8 cellular contexts compared by ENCODE assay signal in the genomic region with DNA sequence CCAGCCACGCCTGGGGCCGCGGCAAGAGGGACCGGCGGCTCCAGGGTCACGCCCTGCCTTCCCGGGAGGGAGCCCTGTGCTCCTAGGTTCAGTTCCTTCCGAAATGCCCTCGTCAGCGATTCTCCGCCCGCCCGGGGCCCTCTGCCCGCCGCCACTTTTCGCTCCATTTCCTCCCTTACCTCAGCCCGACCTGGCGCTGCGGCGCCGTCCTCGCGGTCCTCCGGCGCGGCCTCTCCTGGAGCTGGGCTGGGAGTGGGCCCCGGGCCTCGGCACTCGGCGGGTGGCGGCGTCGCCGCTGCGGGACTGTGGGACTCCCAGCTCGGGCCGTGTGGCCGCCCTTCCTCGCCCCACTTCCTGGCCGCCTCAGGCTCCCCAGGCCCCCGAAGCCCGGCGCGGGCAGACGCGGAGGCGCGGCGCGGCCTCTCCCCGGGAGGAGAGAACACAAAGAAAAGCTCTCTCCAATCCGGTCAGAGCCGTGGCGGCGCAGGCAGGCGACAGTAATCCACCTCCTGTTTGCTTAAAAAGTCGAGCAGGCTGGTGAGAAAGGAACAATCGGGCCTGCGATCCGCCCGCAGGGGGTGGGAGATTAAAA. TPM values are rescaled to one million over a fixed set of nuclear protein-coding genes. Genes with fewer than 3 reads are reported as not detected.
DNase-seq lines count a peak whose midpoint lies in the region; ATAC-seq, FAIRE-seq and TF ChIP-seq lines count a peak whose summit lies in the region.

No MANE protein-coding gene starts in this region.

- H3K27ac ChIP-seq in A549: peak overlapping the region; percentile 94 to 98
- H3K27ac ChIP-seq in HCT116 (ENCODE audit: low read depth, low read length): peak overlapping the region; percentile 99
- peak overlapping the region; percentile 92 for H3K27ac ChIP-seq in HepG2 (ENCODE audit: extremely low read length, insufficient read depth, low read length)
- H3K27ac ChIP-seq in testis: peak overlapping the region; percentile 93 to 97

- BruUV-seq in HCT116 (replicated peaks; lab: Mats Ljungman, UMichigan): no TSS peak
- BruUV-seq in HepG2 (replicated peaks; lab: Mats Ljungman, UMichigan): TSS peak; percentile 63

- no peak for TF ChIP-seq POLR2A in A549 (IDR thresholded peaks at IDR 0.05; ENCODE audit: low read length)
- TF ChIP-seq POLR2A in HCT116 (IDR thresholded peaks at IDR 0.05; ENCODE audit: borderline replicate concordance, extremely low read depth, insufficient read depth, insufficient read length): no peak
- TF ChIP-seq POLR2A in HepG2 (IDR thresholded peaks at IDR 0.05; ENCODE audit: insufficient read depth in 1 of 2, low read depth in 2 of 2, low read length in 2 of 2): no peak
- no peak for TF ChIP-seq POLR2A in testis (IDR thresholded peaks at IDR 0.05)

- peak overlapping the region; percentile 95 for H3K9ac ChIP-seq in HCT116 (ENCODE audit: low read length)
- peak overlapping the region; percentile 84 for H3K9ac ChIP-seq in HepG2 (ENCODE audit: insufficient read depth, low read depth, low read length)

- DNase-seq in A549 (ENCODE audit: low read depth in 1 of 2, low spot score in 1 of 2) (peak; percentile 55 to 83), HCT116 (ENCODE audit: low read depth, low spot score) (no peak), SHP77 (lab: John Stamatoyannopoulos, UW) (peak; percentile 60 to 74), HepG2 (ENCODE audit: low spot score) (no peak), testis (no peak), GM19238 (ENCODE audit: insufficient read length, low spot score) (no peak)
- peak; percentile 37 for DNase-seq in central memory CD4-positive, alpha-beta T cell

- H3K4me2 ChIP-seq in A549 (peak overlapping the region; percentile 92), HCT116 (ENCODE audit: low read length) (peak overlapping the region; percentile 78), HepG2 (ENCODE audit: low read depth, low read length) (peak overlapping the region; percentile 90)

- intact Hi-C loops in HCT116 (cut with micrococcal nuclease): no loop called here
- intact Hi-C loops in HepG2 (cut with micrococcal nuclease; ENCODE audit: unreplicated experiment): loop anchor here (10.0 kb wide), 1 partner anchor 118 kb away; the partner anchor contains the start of gene ACTG1
- intact Hi-C loops in testis (cut with DNase I; ENCODE audit: low total_unique reads): no loop called here

- in situ Hi-C loops in HepG2 (cut with HindIII; ENCODE audit: extremely low pct_ligation_motif_present, low pct_unique_long_range_greater_than_20kb): loop anchor here (5.0 kb wide), 1 partner anchor 90 kb away; no protein-coding TSS in a partner anchor

- TF ChIP-seq RAD21 in A549 (conservative IDR thresholded peaks at IDR 0.05 in 1 of 2, IDR thresholded peaks at IDR 0.05 in 1 of 2) (no peak), HCT116 (IDR thresholded peaks at IDR 0.05; ENCODE audit: low read depth) (no peak), HepG2 (CRISPR knock-in tag; IDR thresholded peaks at IDR 0.05) (0 out of 2 replicates have a peak, but pooled peaks have one; percentile 7)

- H3K36me3 ChIP-seq in HCT116 (ENCODE audit: control insufficient read depth in 1 of 2, insufficient read depth in 2 of 2, low read length in 2 of 2) (no peaks in the 10 kb centered on the region), HepG2 (replicated peaks in 1 of 2; ENCODE audit: control insufficient read depth in 1 of 2, insufficient read depth in 2 of 2, low read length in 2 of 2) (no peaks in the 10 kb centered on the region), testis (ENCODE audit: low read depth, missing control alignments) (no peaks in the 10 kb centered on the region)

- TF ChIP-seq EP300 in A549 (IDR thresholded peaks at IDR 0.05): no peak
- TF ChIP-seq EP300 in HepG2 (IDR thresholded peaks at IDR 0.05; ENCODE audit: low read depth in 2 of 2, low read length in 2 of 2): no peak
- TF ChIP-seq EP300 in HepG2 (CRISPR knock-in tag; IDR thresholded peaks at IDR 0.05; ENCODE audit: borderline replicate concordance): no peak

- no peaks in the 10 kb centered on the region for H3K9me3 ChIP-seq in A549
- H3K9me3 ChIP-seq in HCT116 (ENCODE audit: control insufficient read depth in 1 of 2, insufficient read depth in 1 of 2, low read depth in 1 of 2, low read length in 2 of 2): no peaks in the 10 kb centered on the region
- H3K9me3 ChIP-seq in HepG2 (ENCODE audit: low read length): no peaks in the 10 kb centered on the region
- no peaks in the 10 kb centered on the region for H3K9me3 ChIP-seq in testis

- FAIRE-seq in A549 (lab: Jason Lieb, UNC) (no peak), HepG2 (lab: Jason Lieb, UNC) (no peak)

- peak; percentile 1 to 8; a peak in 3 of 6 replicates for ATAC-seq in A549
- no peak for ATAC-seq in HCT116
- peak; percentile 20 for ATAC-seq in HepG2
- ATAC-seq in HG03045 (IDR thresholded peaks at IDR 0.05; ENCODE audit: unreplicated experiment): no peak

- POLR2A ChIA-PET in A549 (lab: Yijun Ruan, JAX) (interaction anchor here (1.1 to 5.9 kb wide), 4 partner anchors 24 to 112 kb away, joined by 3 to 107 read pairs (median 7); no protein-coding TSS in a partner anchor), HCT116 (lab: Charles Lee) (interaction anchor here (0.6 to 2.4 kb wide), 15 partner anchors 17 to 158 kb away, joined by 3 to 15 read pairs (median 4); partner anchors contain the start of genes NDUFAF8, SLC38A10 and TEPSIN), HepG2 (lab: Yijun Ruan, JAX) (interaction anchor here (0.6 to 2.0 kb wide), 19 partner anchors 9 to 436 kb away, joined by 3 to 19 read pairs (median 4); partner anchors contain the start of genes ACTG1, FAAP100, MCRIP1 and SLC38A10)

- H2AFZ ChIP-seq in HCT116 (ENCODE audit: low read depth, low read length, poor library complexity, severe bottlenecking) (no peak overlapping the region), HepG2 (ENCODE audit: low read length) (no peak overlapping the region)

- peaks cover 54% of the 10 kb centered on the region for H3K4me1 ChIP-seq in A549
- peaks cover 37 to 56% of the 10 kb centered on the region in 2 experiments for H3K4me1 ChIP-seq in HCT116 (ENCODE audit: control insufficient read depth in 1 of 2, insufficient read depth in 2 of 2, low read length in 2 of 2)
- peaks cover 83% of the 10 kb centered on the region for H3K4me1 ChIP-seq in HepG2 (ENCODE audit: insufficient read depth, low read length)
- H3K4me1 ChIP-seq in testis: peaks cover 41% of the 10 kb centered on the region

- H4K20me1 ChIP-seq in HCT116 (ENCODE audit: insufficient read depth) (no peaks in the 10 kb centered on the region), HepG2 (ENCODE audit: insufficient read depth, low read length) (peaks cover 12% of the 10 kb centered on the region)

- WGBS in A549 (ENCODE audit: missing lambda C conversion rate): 2% methylated on average over 60 of the region's 61 CpGs
- under 1% methylated on average over 37 of the region's 61 CpGs for WGBS in HepG2 (ENCODE audit: low lambda C conversion rate)
- 1% methylated on average over 14 to 61 of the region's 61 CpGs for WGBS in testis, 2 donors

- RAD21 ChIA-PET in HCT116 (lab: Charles Lee; ENCODE audit: low non-redundant PET in 1 of 2, low total read pairs in 2 of 2, uncharacterized antibody in 2 of 2, unreplicated experiment in 2 of 2): interaction anchor here (0.6 to 1.8 kb wide), 5 partner anchors 32 to 105 kb away, joined by 3 to 11 read pairs (median 5); partner anchors contain the start of gene SLC38A10 (in 1 of the 2)

- H3K27me3 ChIP-seq in HCT116 (ENCODE audit: insufficient read depth, low read length) (no peaks in the 10 kb centered on the region), HepG2 (ENCODE audit: control insufficient read depth in 1 of 2, insufficient read depth in 2 of 2, low read length in 2 of 2) (peaks cover 3 to 63% of the 10 kb centered on the region in 2 experiments; a peak in 4 of 5 replicates), testis (no peaks in the 10 kb centered on the region)

- CTCF ChIA-PET in A549 (lab: Yijun Ruan, JAX): interaction anchor here (0.8 to 8.6 kb wide), 25 partner anchors 9 to 156 kb away, joined by 3 to 121 read pairs (median 4); no protein-coding TSS in a partner anchor
- CTCF ChIA-PET in HCT116 (lab: Charles Lee): interaction anchor here (0.7 to 2.7 kb wide), 5 partner anchors 44 to 105 kb away, joined by 4 to 15 read pairs (median 5); partner anchors contain the start of gene SLC38A10
- CTCF ChIA-PET in HepG2 (lab: Yijun Ruan, JAX; ENCODE audit: low intra/inter-chr PET ratio, low total read pairs): interaction anchor here (1.2 kb wide), 1 partner anchor 88 kb away, joined by 5 read pairs; no protein-coding TSS in a partner anchor

- TF ChIP-seq CTCF in A549 (IDR thresholded peaks at IDR 0.05) (no peak), HCT116 (IDR thresholded peaks at IDR 0.05 in 2 of 3, conservative IDR thresholded peaks at IDR 0.05 in 1 of 3; ENCODE audit: borderline replicate concordance in 1 of 3, insufficient read depth in 1 of 3, low read depth in 2 of 3, low read length in 2 of 3) (no peak), HepG2 (CRISPR knock-in tag; IDR thresholded peaks at IDR 0.05) (no peak), testis (IDR thresholded peaks at IDR 0.05) (no peak)

- peak overlapping the region; percentile 76 for H3K4me3 ChIP-seq in A549
- peak overlapping the region; percentile 82 to 83 for H3K4me3 ChIP-seq in HCT116 (replicated peaks in 1 of 2; ENCODE audit: low read depth in 1 of 2, low read length in 2 of 2)
- peak overlapping the region; percentile 78 to 87 (median 79) for H3K4me3 ChIP-seq in HepG2 (replicated peaks in 1 of 3; ENCODE audit: insufficient read depth in 1 of 3, low read depth in 2 of 3, low read length in 3 of 3)
- H3K4me3 ChIP-seq in testis: peak overlapping the region; percentile 57 to 65

- no peaks in the 10 kb centered on the region for H3K9me2 ChIP-seq in HCT116 (ENCODE audit: insufficient read depth)

- H3K79me2 ChIP-seq in HCT116 (ENCODE audit: insufficient read depth, low read length): peaks cover 72% of the 10 kb centered on the region
- H3K79me2 ChIP-seq in HepG2 (ENCODE audit: insufficient read depth, low read length): peaks cover 28% of the 10 kb centered on the region

RNA-seq across cellular contexts. Expression of gene BAHCC1, which starts 1.6 kb away (rescaled TPM):
- polyA plus RNA-seq in A549 (2011; rRNA removed) (2.1 and 2.6 TPM in 2 replicates), A549 (2017; fragmentation: RNase III; extraction: RNeasy Plus Mini Kit Qiagen cat#74134 plus additional on column Dnase treatment) (5.2 to 5.9 TPM (median 5.8 TPM) in 3 replicates), HepG2 (2011; rRNA removed) (1.4 TPM in 2 replicates), testis (ENCODE audit: insufficient read depth, low read depth, low replicate concordance) (11.3 TPM)
- 7.4 and 8.4 TPM in 2 replicates for polyA plus RNA-seq in A549 (2012; cell fraction: cytosol; rRNA removed)
- polyA plus RNA-seq in A549 (2012; cell fraction: nucleus; rRNA removed): 27.4 and 38.1 TPM in 2 replicates
- polyA minus RNA-seq in A549 (2011; rRNA and poly(A)+ RNA removed): 2.6 and 3.5 TPM in 2 replicates
- total RNA-seq in HCT116 (2021; ENCODE audit: unreplicated experiment) (45.2 TPM), HepG2 (2016; rRNA removed; fragmentation: Illumina TruSeq; extraction: Trizol) (0.94 and 1.7 TPM in 2 replicates), testis (10 to 100 TPM; 29.2 to 30.2 TPM)
- 16.1 and 18.2 TPM in 2 replicates for polyA plus RNA-seq in HCT116 (2012)
- total RNA-seq in HepG2 (2016; cell fraction: cytosol; rRNA removed; fragmentation: Illumina TruSeq; extraction: Trizol; ENCODE audit: low read depth): 1.4 and 1.8 TPM in 2 replicates
- total RNA-seq in HepG2 (2016; cell fraction: insoluble cytoplasmic fraction; rRNA removed; fragmentation: Illumina TruSeq; extraction: Trizol): 1.2 and 1.8 TPM in 2 replicates
- total RNA-seq in HepG2 (2016; cell fraction: membrane; rRNA removed; fragmentation: Illumina TruSeq; extraction: Trizol): 1.2 and 1.9 TPM in 2 replicates
- 2.8 and 3.9 TPM in 2 replicates for total RNA-seq in HepG2 (2016; cell fraction: nucleus; rRNA removed; fragmentation: Illumina TruSeq; extraction: Trizol)
- 0.42 and 0.64 TPM in 2 replicates for polyA plus RNA-seq in HepG2 (2011; cell fraction: cytosol; rRNA removed)
- 15.9 and 22.2 TPM in 2 replicates for polyA plus RNA-seq in HepG2 (2011; cell fraction: nucleus; rRNA removed)
- polyA plus RNA-seq in HepG2 (2012): 1.8 and 2.5 TPM in 2 replicates
- 1.1 and 1.4 TPM in 2 replicates for polyA plus RNA-seq in HepG2 (2016; cell fraction: cytosol; fragmentation: Illumina TruSeq; extraction: Trizol; ENCODE audit: low read depth)
- 1.3 and 1.9 TPM in 2 replicates for polyA plus RNA-seq in HepG2 (2016; cell fraction: insoluble cytoplasmic fraction; fragmentation: Illumina TruSeq; extraction: Trizol; ENCODE audit: low read depth)
- 1.9 and 2.3 TPM in 2 replicates for polyA plus RNA-seq in HepG2 (2016; cell fraction: membrane; fragmentation: Illumina TruSeq; extraction: Trizol; ENCODE audit: low read depth)
- polyA plus RNA-seq in HepG2 (2016; cell fraction: nucleus; fragmentation: Illumina TruSeq; extraction: Trizol; ENCODE audit: insufficient read depth, low read depth): 9.5 and 11.0 TPM in 2 replicates
- polyA minus RNA-seq in HepG2 (2011; rRNA and poly(A)+ RNA removed; ENCODE audit: low replicate concordance): 1.7 and 5.4 TPM in 2 replicates
- 1.1 and 1.9 TPM in 2 replicates for polyA minus RNA-seq in HepG2 (2011; cell fraction: cytosol; rRNA and poly(A)+ RNA removed)
- polyA minus RNA-seq in HepG2 (2011; cell fraction: nucleus; rRNA and poly(A)+ RNA removed): 5.5 and 5.9 TPM in 2 replicates

Comparison
In these comparisons a context has a peak if more than half of its experiments do, and no peak if none do; other contexts are left out.
1. ATAC-seq: peak in A549 (2 of 2) and HepG2 (single experiment); none in HCT116 (single experiment) and HG03045 (single experiment).
2. DNase-seq: peak in A549 (2 of 2), SHP77 (2 of 2) and central memory CD4-positive, alpha-beta T cell (single experiment); none in HCT116 (single experiment), HepG2 (single experiment), testis (single experiment) and GM19238 (single experiment).
3. Of the 38 proteins assayed by ChIP-seq in both HepG2 and A549: peak only in HepG2: HMGXB4, RAD21 and ZSCAN20; only in A549: SMC3; in both: MAFK, MAX, PHF8 and RNF2; in neither: 27; mixed calls (peak in some experiments, not most) for 3.
4. Peak in every context shown above with its lines, with median percentiles within 50 percentile points of each other: H3K27ac ChIP-seq, H3K4me2 ChIP-seq and H3K4me3 ChIP-seq.